In the genomic region with DNA sequence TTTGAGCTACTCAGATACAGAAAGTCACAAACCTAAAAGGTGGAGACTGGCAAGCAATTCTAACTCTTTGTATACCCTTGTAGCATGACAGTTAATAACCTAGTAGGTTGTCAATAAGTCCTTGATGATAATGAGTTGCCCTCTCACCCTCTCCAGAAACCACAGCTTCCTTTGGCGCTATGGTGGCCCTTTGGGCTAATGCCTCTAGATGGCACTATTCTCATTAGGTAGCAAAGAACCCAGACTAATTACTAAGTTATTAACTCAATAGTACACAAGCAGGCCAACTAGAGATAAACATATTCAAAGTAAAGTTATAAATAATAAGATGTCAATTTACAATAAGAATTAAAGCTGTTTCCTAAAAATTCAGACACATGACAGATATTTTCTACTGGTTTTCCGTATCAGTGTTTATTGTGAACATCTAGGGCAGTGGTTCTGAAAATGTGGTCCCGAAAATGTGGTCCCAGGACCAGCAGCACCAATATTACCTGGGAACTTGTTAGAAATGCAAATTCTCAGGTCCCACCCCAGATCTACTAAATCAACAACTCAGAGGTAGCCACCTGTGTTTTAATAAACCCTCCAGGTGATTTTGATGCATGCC, we compare ENCODE assay signal across 8 cellular contexts. TPM values are rescaled to one million over a fixed set of nuclear protein-coding genes. Genes with fewer than 3 reads are reported as not detected.
DNase-seq lines count a peak whose midpoint lies in the region; ATAC-seq and TF ChIP-seq lines count a peak whose summit lies in the region.

No MANE protein-coding gene starts in this region.

- peak; percentile 38 to 45 for DNase-seq in AML-193 (lab: John Stamatoyannopoulos, UW)
- DNase-seq in GM13976 (ENCODE audit: low spot score): peak; percentile 24
- DNase-seq in fibroblast of peridontal ligament (ENCODE audit: extremely low read depth): peak; percentile 20
- no peak for DNase-seq in tibial nerve (ENCODE audit: low spot score in 2 of 2)
- no peak for DNase-seq in SIG-M5 (lab: John Stamatoyannopoulos, UW)
- no peak for DNase-seq in SK-N-DZ (ENCODE audit: low spot score)

- 75 to 85% methylated on average over 3 of the region's 3 CpGs for WGBS in tibial nerve, 2 donors

- no peaks in the 10 kb centered on the region for H3K9me3 ChIP-seq in tibial nerve

- no peaks in the 10 kb centered on the region for H3K4me1 ChIP-seq in tibial nerve

- peak; percentile 71 for TF ChIP-seq CTCF in GM13976 (IDR thresholded peaks at IDR 0.05; ENCODE audit: borderline replicate concordance, control extremely low read depth, extremely low read depth, insufficient read depth, missing control alignments)
- peak in 4 of 5 experiments; percentile 12 to 23 (median 21) for TF ChIP-seq CTCF in tibial nerve (IDR thresholded peaks at IDR 0.05)

- peaks cover 0 to 22% (median 0%) of the 10 kb centered on the region in 3 donors for H3K36me3 ChIP-seq in tibial nerve

- in situ Hi-C loops in GM13976 (cut with MboI; ENCODE audit: low sequenced_read_pairs, unreplicated experiment): no loop called here

- ATAC-seq in HG03135 (IDR thresholded peaks at IDR 0.05; ENCODE audit: unreplicated experiment) (peak; percentile 75), SK-N-SH treated with all-trans-retinoic acid at 6 μM for 48 hours (peak; percentile 74; the same call in 2 of the 3 replicates)

- TF ChIP-seq EP300 in tibial nerve (IDR thresholded peaks at IDR 0.05): no peak

- TF ChIP-seq POLR2A in tibial nerve (IDR thresholded peaks at IDR 0.05): no peak

- no peaks in the 10 kb centered on the region for H3K27me3 ChIP-seq in tibial nerve

- H3K4me3 ChIP-seq in tibial nerve: no peak overlapping the region

- no peak overlapping the region for H3K27ac ChIP-seq in tibial nerve

TF ChIP-seq in SK-N-SH treated with all-trans-retinoic acid at 6 μM for 48 hours, 23 proteins besides CTCF, POLR2A, EP300 and RAD21:
- TF ChIP-seq TCF4 (CRISPR knock-in tag; IDR thresholded peaks at IDR 0.05; ENCODE audit: borderline replicate concordance): no peak
- no peak for TF ChIP-seq ZNF70 (CRISPR knock-in tag; IDR thresholded peaks at IDR 0.05)
- TF ChIP-seq ESRRG (CRISPR knock-in tag; IDR thresholded peaks at IDR 0.05): no peak
- TF ChIP-seq, protein P1, sequence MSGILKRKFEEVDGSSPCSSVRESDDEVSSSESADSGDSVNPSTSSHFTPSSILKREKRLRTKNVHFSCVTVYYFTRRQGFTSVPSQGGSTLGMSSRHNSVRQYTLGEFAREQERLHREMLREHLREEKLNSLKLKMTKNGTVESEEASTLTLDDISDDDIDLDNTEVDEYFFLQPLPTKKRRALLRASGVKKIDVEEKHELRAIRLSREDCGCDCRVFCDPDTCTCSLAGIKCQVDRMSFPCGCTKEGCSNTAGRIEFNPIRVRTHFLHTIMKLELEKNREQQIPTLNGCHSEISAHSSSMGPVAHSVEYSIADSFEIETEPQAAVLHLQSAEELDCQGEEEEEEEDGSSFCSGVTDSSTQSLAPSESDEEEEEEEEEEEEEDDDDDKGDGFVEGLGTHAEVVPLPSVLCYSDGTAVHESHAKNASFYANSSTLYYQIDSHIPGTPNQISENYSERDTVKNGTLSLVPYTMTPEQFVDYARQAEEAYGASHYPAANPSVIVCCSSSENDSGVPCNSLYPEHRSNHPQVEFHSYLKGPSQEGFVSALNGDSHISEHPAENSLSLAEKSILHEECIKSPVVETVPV (CRISPR knock-in tag; IDR thresholded peaks at IDR 0.05): no peak
- no peak for TF ChIP-seq ZFP3 (CRISPR knock-in tag; IDR thresholded peaks at IDR 0.05)
- TF ChIP-seq, protein P2, sequence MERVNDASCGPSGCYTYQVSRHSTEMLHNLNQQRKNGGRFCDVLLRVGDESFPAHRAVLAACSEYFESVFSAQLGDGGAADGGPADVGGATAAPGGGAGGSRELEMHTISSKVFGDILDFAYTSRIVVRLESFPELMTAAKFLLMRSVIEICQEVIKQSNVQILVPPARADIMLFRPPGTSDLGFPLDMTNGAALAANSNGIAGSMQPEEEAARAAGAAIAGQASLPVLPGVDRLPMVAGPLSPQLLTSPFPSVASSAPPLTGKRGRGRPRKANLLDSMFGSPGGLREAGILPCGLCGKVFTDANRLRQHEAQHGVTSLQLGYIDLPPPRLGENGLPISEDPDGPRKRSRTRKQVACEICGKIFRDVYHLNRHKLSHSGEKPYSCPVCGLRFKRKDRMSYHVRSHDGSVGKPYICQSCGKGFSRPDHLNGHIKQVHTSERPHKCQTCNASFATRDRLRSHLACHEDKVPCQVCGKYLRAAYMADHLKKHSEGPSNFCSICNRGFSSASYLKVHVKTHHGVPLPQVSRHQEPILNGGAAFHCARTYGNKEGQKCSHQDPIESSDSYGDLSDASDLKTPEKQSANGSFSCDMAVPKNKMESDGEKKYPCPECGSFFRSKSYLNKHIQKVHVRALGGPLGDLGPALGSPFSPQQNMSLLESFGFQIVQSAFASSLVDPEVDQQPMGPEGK (CRISPR knock-in tag; IDR thresholded peaks at IDR 0.05; ENCODE audit: borderline replicate concordance): no peak
- no peak for TF ChIP-seq GLIS3 (CRISPR knock-in tag; IDR thresholded peaks at IDR 0.05)

RNA-seq across cellular contexts. Expression of gene LDAH, which starts 41.1 kb away (rescaled TPM):
- total RNA-seq in tibial nerve: 10 to 100 TPM; 13.4 to 27.1 (median 15.7) TPM
- polyA plus RNA-seq in SK-N-DZ (2014; cell fraction: cytosol; rRNA removed): 52.9 and 61.8 TPM in 2 replicates
- polyA plus RNA-seq in SK-N-DZ (2014; cell fraction: nucleus; rRNA removed): 39.8 and 40.8 TPM in 2 replicates

Comparison
In these comparisons a context has a peak if more than half of its experiments do, and no peak if none do; other contexts are left out.
1. DNase-seq: peak in AML-193 (2 of 2), GM13976 (single experiment) and fibroblast of peridontal ligament (single experiment); none in tibial nerve (0 of 2), SIG-M5 (single experiment) and SK-N-DZ (single experiment).